ENCODE assay signal across 8 cellular contexts in genomic region chr12:46214668-46215429, GRCh38. TPM values are rescaled to one million over a fixed set of nuclear protein-coding genes. Genes with fewer than 3 reads are reported as not detected.
A peak's percentile ranks its signal among the peaks of the same experiment; 100 is the strongest.
DNase-seq lines count a peak whose midpoint lies in the region; ATAC-seq and TF ChIP-seq lines count a peak whose summit lies in the region.
"Had no signal": no experiment of that assay in that cellular context is flagged by ENCODE, and none has a peak within 500 bp of the region (broad histone marks: within the 10 kb centered on the region; RNA-seq: fewer than 3 reads in every experiment).

No MANE protein-coding gene starts in this region.

- H3K27me3 ChIP-seq in stomach, result no peaks in the 10 kb centered on the region

- no peaks in the 10 kb centered on the region for H3K9me3 ChIP-seq in stomach

- POLR2A ChIA-PET in activated CD4-positive, alpha-beta memory T cell treated with anti-CD3 and anti-CD28 coated beads for 36 hours (lab: Charles Lee), result interaction anchor here (0.7 to 7.5 kb wide), 11 partner anchors 9 to 1670 kb away, joined by 3 to 177 read pairs (median 6); partner anchors contain the start of genes SCAF11 and SLC38A1

- peaks cover 11 to 75% (median 42%) of the 10 kb centered on the region in 4 donors for H3K4me1 ChIP-seq in stomach

- peak overlapping the region in 4 of 5 donors; percentile 49 to 67 (median 58) for H3K27ac ChIP-seq in stomach

- peak overlapping the region; percentile 98 for H3K27ac Mint-ChIP-seq in activated CD4-positive, alpha-beta memory T cell treated with anti-CD3 and anti-CD28 coated beads for 36 hours
- H3K27ac Mint-ChIP-seq: nephron had no signal

- WGBS in stomach, 5 donors, result 56 to 75% (median 66%) methylated on average over 7 of the region's 7 CpGs

- peaks cover 95% of the 10 kb centered on the region for H3K4me1 Mint-ChIP-seq in activated CD4-positive, alpha-beta memory T cell treated with anti-CD3 and anti-CD28 coated beads for 36 hours (ENCODE audit: low read depth)

- TF ChIP-seq POLR2A in stomach (IDR thresholded peaks at IDR 0.05), result no peak

- H3K4me3 ChIP-seq in stomach, result no peak overlapping the region

- intact Hi-C loops in activated CD4-positive, alpha-beta memory T cell treated with anti-CD3 and anti-CD28 coated beads for 36 hours (cut with micrococcal nuclease), result loop anchor here (1.0 to 10.0 kb wide), 9 partner anchors 55 to 1600 kb away; partner anchors contain the start of genes HDAC7 and SLC38A2
- intact Hi-C loops in stomach (cut with DNase I; ENCODE audit: low total_unique reads), result no loop called here

- H3K9me3 Mint-ChIP-seq in activated CD4-positive, alpha-beta memory T cell treated with anti-CD3 and anti-CD28 coated beads for 36 hours, result no peaks in the 10 kb centered on the region
- H3K9me3 Mint-ChIP-seq: nephron had no signal

- H3K27me3 Mint-ChIP-seq in activated CD4-positive, alpha-beta memory T cell treated with anti-CD3 and anti-CD28 coated beads for 36 hours, result no peaks in the 10 kb centered on the region

- CTCF ChIA-PET in activated CD4-positive, alpha-beta memory T cell treated with anti-CD3 and anti-CD28 coated beads for 36 hours (lab: Charles Lee), result interaction anchor here (0.6 to 3.0 kb wide), 8 partner anchors 9 to 807 kb away, joined by 3 to 11 read pairs (median 4); no protein-coding TSS in a partner anchor

- DNase-seq in activated CD4-positive, alpha-beta memory T cell treated with anti-CD3 and anti-CD28 coated beads for 36 hours, result peak; percentile 93
- DNase-seq in kidney tubule cell (ENCODE audit: low spot score) (peak; percentile 72), stomach (peak; percentile 45), SW480 (ENCODE audit: low spot score) (no peak), NCI-H2171 (lab: John Stamatoyannopoulos, UW) (no peak)

- H3K36me3 Mint-ChIP-seq in activated CD4-positive, alpha-beta memory T cell treated with anti-CD3 and anti-CD28 coated beads for 36 hours, result peaks cover 56% of the 10 kb centered on the region

- no peak for TF ChIP-seq CTCF in stomach (IDR thresholded peaks at IDR 0.05)

- H3K36me3 ChIP-seq in stomach, result no peaks in the 10 kb centered on the region

- peak overlapping the region; percentile 66 for H3K4me3 Mint-ChIP-seq in activated CD4-positive, alpha-beta memory T cell treated with anti-CD3 and anti-CD28 coated beads for 36 hours
- H3K4me3 Mint-ChIP-seq: nephron had no signal

- ATAC-seq in GM21367 (IDR thresholded peaks at IDR 0.05; ENCODE audit: unreplicated experiment) (peak; percentile 54), HG03460 (IDR thresholded peaks at IDR 0.05; ENCODE audit: unreplicated experiment) (peak; percentile 59)

- no peak for TF ChIP-seq EP300 in stomach (IDR thresholded peaks at IDR 0.05)

RNA-seq across cellular contexts. Expression of gene SLC38A1, which starts 54.0 kb away (rescaled TPM):
- total RNA-seq in activated CD4-positive, alpha-beta memory T cell treated with anti-CD3 and anti-CD28 coated beads for 36 hours, result 100 to 1,000 TPM; 142 TPM
- total RNA-seq in stomach, result 100 to 1,000 TPM in 3 of 5 donors, 10 to 100 TPM in 2; 50.7 to 164 (median 115) TPM
- 10 to 100 TPM in 1 of 3 donors, 1 to 10 TPM in 2; 3.2 to 14.0 (median 4.7) TPM for polyA plus RNA-seq in stomach

Comparison
In these comparisons a context has a peak if more than half of its experiments do, and no peak if none do; other contexts are left out.
1. DNase-seq: peak in activated CD4-positive, alpha-beta memory T cell treated with anti-CD3 and anti-CD28 coated beads for 36 hours (single experiment), kidney tubule cell (single experiment) and stomach (single experiment); none in SW480 (single experiment) and NCI-H2171 (single experiment).